In the genomic region with DNA sequence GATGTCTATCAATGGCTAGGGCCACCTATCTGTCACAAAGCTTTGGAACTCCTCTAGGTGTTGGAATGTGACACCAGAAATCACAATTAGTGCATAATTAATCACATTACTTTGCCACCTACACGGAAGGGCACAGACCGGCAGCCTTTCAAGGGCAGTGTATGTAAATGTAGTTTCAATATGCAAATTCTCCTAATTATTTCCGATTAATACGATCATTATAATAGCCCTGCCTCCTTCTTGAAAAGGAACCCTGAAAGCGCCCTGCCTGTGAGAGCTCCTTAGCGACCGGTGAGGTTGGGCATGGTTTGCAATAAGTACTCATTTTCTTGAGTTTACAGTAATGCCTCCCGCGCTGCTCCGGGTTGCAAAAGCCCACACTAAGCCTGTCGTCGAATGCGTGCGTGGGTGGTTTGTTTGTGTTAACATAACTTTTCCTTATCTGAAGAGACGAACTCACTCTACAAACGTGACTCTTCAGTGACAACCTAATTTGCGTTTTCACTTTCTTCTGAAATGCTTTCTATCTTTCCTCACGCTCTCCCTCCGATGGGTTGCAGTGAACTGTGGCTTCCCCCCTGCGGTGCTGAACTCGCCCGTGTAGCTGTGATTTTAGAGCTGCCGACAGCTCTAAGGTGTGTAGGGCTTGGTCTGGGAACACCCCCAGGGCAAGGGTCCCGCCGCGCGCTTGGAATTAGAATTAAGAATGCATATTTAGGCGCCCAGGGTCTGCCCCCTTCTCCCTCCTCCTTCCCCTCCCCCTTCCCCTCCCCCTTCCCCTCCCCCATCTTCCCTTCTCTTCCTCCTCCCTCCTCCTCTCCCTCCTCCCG, we compare ENCODE assay signal across 8 cellular contexts. TPM values are rescaled to one million over a fixed set of nuclear protein-coding genes. Genes with fewer than 3 reads are reported as not detected.
A peak's percentile ranks its signal among the peaks of the same experiment; 100 is the strongest.
DNase-seq lines count a peak whose midpoint lies in the region; ATAC-seq and TF ChIP-seq lines count a peak whose summit lies in the region.

No MANE protein-coding gene starts in this region.

- DNase-seq in D341Med (ENCODE audit: low spot score) (peak; percentile 51), LHCN-M2 (ENCODE audit: low read depth) (peak; percentile 69), RPMI8226 (peak; percentile 77), foreskin fibroblast (peak; percentile 70 to 79), thoracic aorta (ENCODE audit: low spot score) (peak; percentile 64)
- peak; percentile 44 for DNase-seq in activated effector memory CD4-positive, alpha-beta T cell treated with Interleukin-2 at 50 U/mL for 16 hours

- H3K4me3 ChIP-seq in foreskin fibroblast (ENCODE audit: low read depth in 1 of 2, low read length in 2 of 2) (peak overlapping the region; percentile 54 to 59), neutrophil (ENCODE audit: low read depth in 1 of 2, low read length in 1 of 2) (peak overlapping the region; percentile 79 to 80), thoracic aorta (peak overlapping the region; percentile 84)

- TF ChIP-seq CTCF in foreskin fibroblast (IDR thresholded peaks at IDR 0.05; ENCODE audit: low read depth, low read length) (no peak), neutrophil (IDR thresholded peaks at IDR 0.05) (no peak), thoracic aorta (IDR thresholded peaks at IDR 0.05) (no peak)

- H3K27me3 ChIP-seq in neutrophil (peaks cover 42% of the 10 kb centered on the region), thoracic aorta (replicated peaks; ENCODE audit: insufficient read depth) (no peaks in the 10 kb centered on the region)

- ATAC-seq in thoracic aorta (ENCODE audit: insufficient number of reproducible peaks, low FRiP score, low read depth) (no peak), HG03442 (IDR thresholded peaks at IDR 0.05; ENCODE audit: unreplicated experiment) (no peak)

- H3K9me3 ChIP-seq in neutrophil (no peaks in the 10 kb centered on the region), thoracic aorta (no peaks in the 10 kb centered on the region)

- H3K36me3 ChIP-seq in neutrophil = no peaks in the 10 kb centered on the region
- H3K36me3 ChIP-seq in thoracic aorta = no peaks in the 10 kb centered on the region

- peak overlapping the region; percentile 90 for H3K27ac ChIP-seq in neutrophil
- H3K27ac ChIP-seq in thoracic aorta = peak overlapping the region; percentile 96 to 98

- peaks cover 68 to 73% of the 10 kb centered on the region in 2 experiments for H3K4me1 ChIP-seq in neutrophil (ENCODE audit: control insufficient read depth in 1 of 2, insufficient read depth in 1 of 2, low read depth in 1 of 2, low read length in 1 of 2)
- H3K4me1 ChIP-seq in thoracic aorta (ENCODE audit: control insufficient read depth in 1 of 2, low read depth in 2 of 2) = peaks cover 4 to 16% of the 10 kb centered on the region in 2 donors

RNA-seq across cellular contexts. Expression of a gene that starts 0.7 kb away (rescaled TPM):
- total RNA-seq in LHCN-M2 (2014; rRNA removed) (240 and 390 TPM in 2 replicates), thoracic aorta (100 to 1,000 TPM; 198 to 486 TPM)
- 114 TPM for polyA plus RNA-seq in LHCN-M2 (2012)
